28 cellular contexts compared by ENCODE assay signal in the genomic region with DNA sequence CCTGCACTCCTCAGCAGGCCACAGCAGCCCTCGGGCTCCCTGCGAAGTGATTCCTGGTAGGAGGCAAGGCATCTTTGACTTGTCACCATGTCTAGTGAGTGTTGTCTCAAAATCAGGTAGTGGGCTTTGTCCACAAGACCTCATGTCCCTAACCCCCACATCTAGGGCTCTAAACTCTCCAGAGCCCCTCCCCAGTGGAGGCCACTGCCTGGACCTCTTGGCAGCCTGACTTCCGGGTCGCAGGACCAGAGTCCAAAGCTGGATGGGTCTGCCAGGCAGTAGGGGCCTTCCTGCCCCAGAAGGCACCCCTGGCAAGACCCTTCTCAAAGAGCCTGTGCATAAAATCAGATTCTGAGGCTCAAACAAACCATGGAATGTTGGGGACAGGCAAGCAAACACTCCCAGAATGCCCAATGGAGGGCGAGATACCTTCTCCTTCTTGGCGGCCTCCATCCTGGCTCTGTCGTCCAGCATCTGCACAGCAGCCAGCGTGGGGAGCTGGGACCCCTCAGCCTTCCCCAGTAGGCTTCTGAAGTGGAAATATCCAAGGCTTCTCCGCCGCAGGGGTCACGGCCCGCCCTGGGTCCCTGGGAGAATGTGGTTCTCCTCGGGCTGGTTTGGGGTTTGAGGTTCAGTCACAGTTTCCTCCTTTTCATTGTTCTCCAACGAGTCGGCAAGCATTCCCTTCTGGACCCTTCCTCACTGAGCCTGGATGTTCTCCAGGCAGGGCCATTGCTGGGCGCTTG. TPM values are rescaled to one million over a fixed set of nuclear protein-coding genes. Genes with fewer than 3 reads are reported as not detected.
"Had no signal": no experiment of that assay in that cellular context is flagged by ENCODE, and none has a peak within 500 bp of the region (broad histone marks: within the 10 kb centered on the region; RNA-seq: fewer than 3 reads in every experiment).

No MANE protein-coding gene starts in this region.

- H3K27ac Mint-ChIP-seq: activated CD4-positive, alpha-beta memory T cell treated with anti-CD3 and anti-CD28 coated beads, Interleukin-2, amount 10 ng/mL, durations not matched to agents 7 days and 5 days; activated CD8-positive, alpha-beta memory T cell treated with anti-CD3 and anti-CD28 coated beads, Interleukin-2, amount 10 ng/mL, durations not matched to agents 7 days and 5 days; naive thymus-derived CD4-positive, alpha-beta T cell; stimulated activated memory B cell treated with anti-CD40 and anti-IgM and Interleukin-4, amounts not matched to agents 10 μg/mL and 1 μg/mL and 100 μg/mL, for 72 hours had no signal

- H3K27me3 ChIP-seq: brain microvascular endothelial cell, colonic mucosa, transverse colon, vagina had no signal

- DNase-seq: activated CD4-positive, alpha-beta memory T cell treated with anti-CD3 and anti-CD28 coated beads, Interleukin-2, amount 10 ng/mL, durations not matched to agents 7 days and 5 days; activated CD4-positive, alpha-beta T cell treated with anti-CD3 and anti-CD28 coated beads for 4 hours; activated CD4-positive, CD25-positive, alpha-beta regulatory T cell; activated CD8-positive, alpha-beta memory T cell treated with anti-CD3 and anti-CD28 coated beads, Interleukin-2, amount 10 ng/mL, durations not matched to agents 7 days and 5 days; activated gamma-delta T cell treated with Interleukin-2 at 50 U/mL for 16 hours; aorta; brain microvascular endothelial cell; colonic mucosa; islet precursor cell; left cardiac atrium; naive thymus-derived CD4-positive, alpha-beta T cell; sigmoid colon; stimulated activated CD4-positive, alpha-beta T cell treated with anti-CD3 and anti-CD28 coated beads, Interleukin-15, amount 100 ng/mL, for 24 hours; stomach; T-helper 9 cell; transverse colon had no signal

- H3K9me3 ChIP-seq: colonic mucosa, gastroesophageal sphincter, sigmoid colon, stomach, suprapubic skin, transverse colon, vagina had no signal

- H3K4me1 ChIP-seq: colonic mucosa, gastroesophageal sphincter, sigmoid colon, stomach, transverse colon, vagina had no signal

- H3K4me3 Mint-ChIP-seq: activated CD4-positive, alpha-beta memory T cell treated with anti-CD3 and anti-CD28 coated beads, Interleukin-2, amount 10 ng/mL, durations not matched to agents 7 days and 5 days; activated CD8-positive, alpha-beta memory T cell treated with anti-CD3 and anti-CD28 coated beads, Interleukin-2, amount 10 ng/mL, durations not matched to agents 7 days and 5 days; central memory CD8-positive, alpha-beta T cell; naive thymus-derived CD4-positive, alpha-beta T cell; stimulated activated memory B cell treated with anti-CD40 and anti-IgM and Interleukin-4, amounts not matched to agents 10 μg/mL and 1 μg/mL and 100 μg/mL, for 72 hours had no signal

- H3K36me3 Mint-ChIP-seq: activated CD8-positive, alpha-beta memory T cell treated with anti-CD3 and anti-CD28 coated beads, Interleukin-2, amount 10 ng/mL, durations not matched to agents 7 days and 5 days; activated naive CD4-positive, alpha-beta T cell treated with anti-CD3 and anti-CD28 coated beads, Interleukin-2, amount 50 U/mL, for 72 hours; naive thymus-derived CD4-positive, alpha-beta T cell; stimulated activated memory B cell treated with anti-CD40 and anti-IgM and Interleukin-4, amounts not matched to agents 10 μg/mL and 1 μg/mL and 100 μg/mL, for 72 hours had no signal

- ATAC-seq: activated CD8-positive, alpha-beta memory T cell treated with anti-CD3 and anti-CD28 coated beads, Interleukin-2, amount 10 ng/mL, durations not matched to agents 7 days and 5 days; activated naive CD4-positive, alpha-beta T cell treated with anti-CD3 and anti-CD28 coated beads, Interleukin-2, amount 50 U/mL, for 72 hours; gastroesophageal sphincter; left cardiac atrium; naive thymus-derived CD4-positive, alpha-beta T cell; stimulated activated memory B cell treated with anti-CD40 and anti-IgM and Interleukin-4, amounts not matched to agents 10 μg/mL and 1 μg/mL and 100 μg/mL, for 72 hours had no signal

- H3K27ac ChIP-seq: brain microvascular endothelial cell, colonic mucosa, epithelial cell of prostate, gastroesophageal sphincter, sigmoid colon, stomach, suprapubic skin, transverse colon, vagina had no signal

- H3K9me3 Mint-ChIP-seq: activated CD4-positive, alpha-beta memory T cell treated with anti-CD3 and anti-CD28 coated beads, Interleukin-2, amount 10 ng/mL, durations not matched to agents 7 days and 5 days; central memory CD8-positive, alpha-beta T cell; naive thymus-derived CD4-positive, alpha-beta T cell; stimulated activated memory B cell treated with anti-CD40 and anti-IgM and Interleukin-4, amounts not matched to agents 10 μg/mL and 1 μg/mL and 100 μg/mL, for 72 hours had no signal

- H3K36me3 ChIP-seq: brain microvascular endothelial cell, colonic mucosa, gastroesophageal sphincter, sigmoid colon, stomach, suprapubic skin, transverse colon, vagina had no signal

- H3K4me1 Mint-ChIP-seq: activated CD4-positive, alpha-beta memory T cell treated with anti-CD3 and anti-CD28 coated beads, Interleukin-2, amount 10 ng/mL, durations not matched to agents 7 days and 5 days; activated CD8-positive, alpha-beta memory T cell treated with anti-CD3 and anti-CD28 coated beads, Interleukin-2, amount 10 ng/mL, durations not matched to agents 7 days and 5 days; central memory CD8-positive, alpha-beta T cell; naive thymus-derived CD4-positive, alpha-beta T cell had no signal

- H3K4me3 ChIP-seq: colonic mucosa, gastroesophageal sphincter, sigmoid colon, smooth muscle cell, stomach, suprapubic skin, transverse colon, vagina had no signal

RNA-seq across cellular contexts. Expression of a gene that starts 0.6 kb away (rescaled TPM):
- total RNA-seq: activated CD4-positive, alpha-beta memory T cell treated with anti-CD3 and anti-CD28 coated beads, Interleukin-2, amount 10 ng/mL, durations not matched to agents 7 days and 5 days; T-helper 1 cell treated with Interleukin-12 subunit alpha and Interleukin-12 subunit beta and Interleukin-4 antibody, amounts not matched to agents 30 ng/mL and 1 ng/mL, for 36 hours had no signal

RNA-seq across cellular contexts. Expression of a gene that starts 47.5 kb away (rescaled TPM):
- total RNA-seq: activated CD4-positive, alpha-beta memory T cell treated with anti-CD3 and anti-CD28 coated beads, Interleukin-2, amount 10 ng/mL, durations not matched to agents 7 days and 5 days; activated CD8-positive, alpha-beta memory T cell treated with anti-CD3 and anti-CD28 coated beads, Interleukin-2, amount 10 ng/mL, durations not matched to agents 7 days and 5 days; activated naive CD4-positive, alpha-beta T cell treated with anti-CD3 and anti-CD28 coated beads, Interleukin-2, amount 50 U/mL, for 72 hours; aorta; gastroesophageal sphincter; lower leg skin; mucosa of gallbladder; naive thymus-derived CD4-positive, alpha-beta T cell; renal cortical epithelial cell; sigmoid colon; stomach; suprapubic skin; T-helper 1 cell treated with Interleukin-12 subunit alpha and Interleukin-12 subunit beta and Interleukin-4 antibody, amounts not matched to agents 30 ng/mL and 1 ng/mL, for 36 hours; transverse colon; vagina had no signal
